Comparison of ENCODE assay signal across 19 cellular contexts in genomic region chr13:78045916-78046315, GRCh38.
DNase-seq lines count a peak whose midpoint lies in the region; ATAC-seq and TF ChIP-seq lines count a peak whose summit lies in the region.
"Had no signal": no experiment of that assay in that cellular context is flagged by ENCODE, and none has a peak within 500 bp of the region (broad histone marks: within the 10 kb centered on the region; RNA-seq: fewer than 3 reads in every experiment).

No MANE protein-coding gene starts in this region.

- in situ Hi-C loops in G401 (cut with HindIII; ENCODE audit: low sequenced_read_pairs) = no loop called here

- TF ChIP-seq CTCF in osteoblast (IDR thresholded peaks at IDR 0.05; ENCODE audit: extremely low read depth, low read depth, low read length) = no peak

- H3K4me1 ChIP-seq in osteoblast (ENCODE audit: insufficient read depth, low read length) = no peaks in the 10 kb centered on the region
- H3K4me1 ChIP-seq: pancreas, SJSA1 had no signal

- H3K36me3 Mint-ChIP-seq in activated naive CD4-positive, alpha-beta T cell treated with anti-CD3 and anti-CD28 coated beads, Interleukin-2, amount 10 ng/mL, durations not matched to agents 7 days and 5 days = no peaks in the 10 kb centered on the region
- H3K36me3 Mint-ChIP-seq: stimulated activated memory B cell treated with anti-CD40 and anti-IgM and Interleukin-4, amounts not matched to agents 10 μg/mL and 1 μg/mL and 100 μg/mL, for 72 hours had no signal

- H3K4me1 Mint-ChIP-seq in activated naive CD4-positive, alpha-beta T cell treated with anti-CD3 and anti-CD28 coated beads, Interleukin-2, amount 10 ng/mL, durations not matched to agents 7 days and 5 days = no peaks in the 10 kb centered on the region
- H3K4me1 Mint-ChIP-seq: activated B cell treated with CpG ODN at 0.5 μM for 24 hours had no signal

- H3K79me2 ChIP-seq in osteoblast (ENCODE audit: insufficient read depth, low read length) = no peaks in the 10 kb centered on the region

- no peaks in the 10 kb centered on the region for H3K36me3 ChIP-seq in osteoblast (ENCODE audit: insufficient read depth, low read length)
- H3K36me3 ChIP-seq: pancreas, SJSA1 had no signal

- no peak overlapping the region for H3K4me2 ChIP-seq in osteoblast (ENCODE audit: insufficient read depth, low read length)

- DNase-seq in osteoblast (ENCODE audit: insufficient read length, low spot score, missing footprints) (no peak), G401 (ENCODE audit: low spot score) (no peak), UCSD-AML1 (lab: John Stamatoyannopoulos, UW; ENCODE audit: unreplicated experiment) (no peak)
- DNase-seq in activated naive CD4-positive, alpha-beta T cell treated with anti-CD3 and anti-CD28 coated beads, Interleukin-2, amount 10 ng/mL, durations not matched to agents 7 days and 5 days = no peak
- DNase-seq: activated B cell treated with CpG ODN at 0.5 μM for 24 hours; activated T-cell treated with anti-CD3 and anti-CD28 coated beads, Interleukin-2, amount 50 U/mL, for 4 hours; aorta; effector CD8-positive, alpha-beta T cell; H7; NCI-H1694; NCI-H774; pancreas had no signal

- CTCF ChIA-PET in activated naive CD4-positive, alpha-beta T cell treated with anti-CD3 and anti-CD28 coated beads, Interleukin-2, amount 10 ng/mL, durations not matched to agents 7 days and 5 days (lab: Charles Lee) = no interaction called here

- no peak overlapping the region for H3K27ac Mint-ChIP-seq in activated naive CD4-positive, alpha-beta T cell treated with anti-CD3 and anti-CD28 coated beads, Interleukin-2, amount 10 ng/mL, durations not matched to agents 7 days and 5 days
- H3K27ac Mint-ChIP-seq: activated B cell treated with CpG ODN at 0.5 μM for 24 hours; IgD-negative memory B cell; stimulated activated memory B cell treated with anti-CD40 and anti-IgM and Interleukin-4, amounts not matched to agents 10 μg/mL and 1 μg/mL and 100 μg/mL, for 72 hours had no signal

- H3K27me3 ChIP-seq in osteoblast (ENCODE audit: insufficient read depth, low read length) = no peaks in the 10 kb centered on the region
- H3K27me3 ChIP-seq: pancreas, SJSA1 had no signal

- ATAC-seq in GM18505 (IDR thresholded peaks at IDR 0.05; ENCODE audit: unreplicated experiment) = peak; percentile 29
- ATAC-seq in GM19455 (IDR thresholded peaks at IDR 0.05; ENCODE audit: unreplicated experiment) = peak; percentile 20
- ATAC-seq in HG02852 (IDR thresholded peaks at IDR 0.05; ENCODE audit: unreplicated experiment) = peak; percentile 16
- ATAC-seq in HG03571 (IDR thresholded peaks at IDR 0.05; ENCODE audit: unreplicated experiment) = peak; percentile 19
- ATAC-seq: activated T-cell treated with anti-CD3 and anti-CD28 coated beads, Interleukin-2, amount 50 U/mL, for 4 hours; pancreas had no signal

- no peaks in the 10 kb centered on the region for H3K9me3 Mint-ChIP-seq in activated naive CD4-positive, alpha-beta T cell treated with anti-CD3 and anti-CD28 coated beads, Interleukin-2, amount 10 ng/mL, durations not matched to agents 7 days and 5 days
- H3K9me3 Mint-ChIP-seq: activated B cell treated with CpG ODN at 0.5 μM for 24 hours; activated T-cell treated with anti-CD3 and anti-CD28 coated beads, Interleukin-2, amount 50 U/mL, for 4 hours; stimulated activated memory B cell treated with anti-CD40 and anti-IgM and Interleukin-4, amounts not matched to agents 10 μg/mL and 1 μg/mL and 100 μg/mL, for 72 hours had no signal

- no peak overlapping the region for H3K4me3 ChIP-seq in osteoblast (ENCODE audit: insufficient read depth, low read length)
- H3K4me3 ChIP-seq: pancreas, SJSA1 had no signal

- H4K20me1 ChIP-seq in osteoblast (ENCODE audit: insufficient read depth, low read length) = no peaks in the 10 kb centered on the region

- H3K4me3 Mint-ChIP-seq in activated naive CD4-positive, alpha-beta T cell treated with anti-CD3 and anti-CD28 coated beads, Interleukin-2, amount 10 ng/mL, durations not matched to agents 7 days and 5 days = no peak overlapping the region
- H3K4me3 Mint-ChIP-seq: activated B cell treated with CpG ODN at 0.5 μM for 24 hours; activated T-cell treated with anti-CD3 and anti-CD28 coated beads, Interleukin-2, amount 50 U/mL, for 4 hours; IgD-negative memory B cell; stimulated activated memory B cell treated with anti-CD40 and anti-IgM and Interleukin-4, amounts not matched to agents 10 μg/mL and 1 μg/mL and 100 μg/mL, for 72 hours had no signal

- H3K27me3 Mint-ChIP-seq in activated naive CD4-positive, alpha-beta T cell treated with anti-CD3 and anti-CD28 coated beads, Interleukin-2, amount 10 ng/mL, durations not matched to agents 7 days and 5 days = no peaks in the 10 kb centered on the region

- TF ChIP-seq POLR2A in GM18505 (IDR thresholded peaks at IDR 0.05; ENCODE audit: borderline replicate concordance, extremely low read depth, insufficient read depth, insufficient read length) = no peak

- H2AFZ ChIP-seq in osteoblast (ENCODE audit: low read length) = no peak overlapping the region

- no peak overlapping the region for H3K27ac ChIP-seq in osteoblast (ENCODE audit: low read depth, low read length)
- H3K27ac ChIP-seq: pancreas, SJSA1 had no signal

- no peaks in the 10 kb centered on the region for H3K9me3 ChIP-seq in osteoblast (ENCODE audit: low read depth, low read length)
- H3K9me3 ChIP-seq: pancreas, SJSA1 had no signal
